In the genomic region with DNA sequence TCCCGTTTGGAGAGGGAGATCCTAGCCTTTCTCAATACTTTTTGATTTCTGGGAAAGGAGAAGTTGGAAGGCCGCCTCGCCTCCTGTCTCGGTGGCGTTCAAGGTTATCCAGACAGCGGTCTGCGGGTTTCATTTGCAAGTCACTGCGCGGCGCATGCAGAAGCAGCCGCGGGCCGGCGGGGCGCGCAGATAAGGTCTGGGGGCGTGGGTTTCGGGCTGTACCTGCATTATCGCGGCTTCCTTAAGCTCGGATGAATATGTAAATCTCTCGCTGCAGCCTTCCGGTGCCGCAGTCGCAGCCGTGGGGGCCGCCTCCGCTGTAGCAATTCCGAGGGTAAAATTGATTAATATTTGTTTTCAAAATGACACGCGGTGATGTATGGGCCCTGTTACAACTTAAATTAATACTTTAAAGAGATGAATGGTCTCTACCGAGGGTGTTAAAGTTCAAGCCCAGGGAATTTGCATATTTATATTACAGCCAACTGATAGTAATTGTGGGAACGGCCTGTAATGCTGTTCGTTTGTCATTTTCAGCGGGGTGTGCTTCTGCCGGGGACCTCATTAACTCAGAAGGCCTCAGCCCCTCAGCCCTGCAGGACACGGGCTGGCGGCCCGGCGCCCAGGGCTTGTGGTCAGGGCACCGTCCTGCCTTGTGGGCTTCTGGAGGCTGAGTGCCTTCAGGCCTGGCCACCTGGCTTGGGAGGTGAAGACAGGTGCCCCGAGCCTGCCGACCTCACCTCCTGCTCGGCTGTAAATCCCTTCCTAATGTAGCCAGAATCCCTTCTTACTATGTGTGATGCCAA, we compare ENCODE assay signal across 8 cellular contexts.
A peak's percentile ranks its signal among the peaks of the same experiment; 100 is the strongest.
DNase-seq lines count a peak whose midpoint lies in the region; FAIRE-seq and TF ChIP-seq lines count a peak whose summit lies in the region.

No MANE protein-coding gene starts in this region.

- H3K9me3 ChIP-seq in ES-I3 (ENCODE audit: control insufficient read depth, insufficient read depth, low read length): no peaks in the 10 kb centered on the region
- no peaks in the 10 kb centered on the region for H3K9me3 ChIP-seq in duodenal mucosa (ENCODE audit: control insufficient read depth in 1 of 2, low read length in 2 of 2)

- H3K36me3 ChIP-seq in ES-I3 (ENCODE audit: insufficient read depth, low read length) (no peaks in the 10 kb centered on the region), duodenal mucosa (ENCODE audit: control insufficient read depth in 1 of 2, insufficient read depth in 2 of 2, low read length in 2 of 2) (no peaks in the 10 kb centered on the region)

- H3K9ac ChIP-seq in ES-I3 (ENCODE audit: low read depth, low read length) (peak overlapping the region; percentile 39; the same call in 1 of the 2 replicates), duodenal mucosa (ENCODE audit: low read depth in 1 of 2, low read length in 2 of 2) (no peak overlapping the region)

- peak overlapping the region; percentile 43 to 58 for H3K4me3 ChIP-seq in duodenal mucosa (ENCODE audit: low read depth in 1 of 2, low read length in 2 of 2)

- H3K4me1 ChIP-seq in ES-I3 (ENCODE audit: insufficient read depth, low read length) (no peaks in the 10 kb centered on the region; the same call in 1 of the 2 replicates), duodenal mucosa (ENCODE audit: control insufficient read depth in 1 of 2, insufficient read depth in 2 of 2, low read length in 2 of 2) (peaks cover 0 to 10% of the 10 kb centered on the region in 2 donors)

- FAIRE-seq in H54 (lab: Jason Lieb, UNC): no peak

- peak; percentile 56 for DNase-seq in activated CD4-positive, CD25-positive, alpha-beta regulatory T cell treated with anti-CD3 and anti-CD28 coated beads, Interleukin-2, amount 50 U/mL, for 72 hours
- DNase-seq in renal cortical epithelial cell (ENCODE audit: low read depth): peak; percentile 3
- no peak for DNase-seq in SHP77 (lab: John Stamatoyannopoulos, UW)
- no peak for DNase-seq in cerebellar cortex (ENCODE audit: low spot score)
- DNase-seq in NCI-H2196 treated with DMSO at 0.1 percent for 48 hours (lab: John Stamatoyannopoulos, UW; ENCODE audit: unreplicated experiment): no peak
- DNase-seq in H54 (ENCODE audit: insufficient read length, low spot score): no peak

- no peak for TF ChIP-seq POLR2A in H54 (IDR thresholded peaks at IDR 0.05; ENCODE audit: low read depth, low read length)

- no peak overlapping the region for H3K27ac ChIP-seq in duodenal mucosa (ENCODE audit: low read depth, low read length)

- H3K27me3 ChIP-seq in duodenal mucosa (ENCODE audit: control insufficient read depth in 1 of 2, insufficient read depth in 2 of 2, low read length in 2 of 2): peaks cover 10 to 20% of the 10 kb centered on the region in 2 donors

Comparison
In these comparisons a context has a peak if more than half of its experiments do, and no peak if none do; other contexts are left out.
1. DNase-seq: peak in activated CD4-positive, CD25-positive, alpha-beta regulatory T cell treated with anti-CD3 and anti-CD28 coated beads, Interleukin-2, amount 50 U/mL, for 72 hours (single experiment) and renal cortical epithelial cell (single experiment); none in SHP77 (0 of 2), cerebellar cortex (single experiment), NCI-H2196 treated with DMSO at 0.1 percent for 48 hours (single experiment) and H54 (single experiment).